ENCODE assay signal across 27 cellular contexts in the genomic region with DNA sequence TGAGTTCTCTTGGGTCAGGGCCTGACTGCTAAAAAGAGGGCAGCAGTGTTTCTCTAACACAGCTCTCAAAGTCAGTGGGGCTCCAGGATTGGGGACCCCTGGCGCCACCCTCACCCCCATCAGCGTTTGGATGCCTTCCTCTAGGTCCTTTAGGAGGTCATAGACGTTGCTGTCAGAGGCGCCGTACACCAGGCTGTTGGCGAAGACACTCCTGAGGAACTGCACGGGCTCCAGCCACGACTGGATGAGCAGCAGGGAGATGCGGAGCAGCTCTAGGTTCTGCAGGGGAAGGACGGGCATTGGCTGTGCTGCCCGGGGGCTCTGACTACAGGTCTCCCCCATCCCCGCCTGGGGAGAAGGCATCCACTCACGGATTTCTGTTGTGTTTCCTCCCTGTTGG. TPM values are rescaled to one million over a fixed set of nuclear protein-coding genes. Genes with fewer than 3 reads are reported as not detected.
DNase-seq lines count a peak whose midpoint lies in the region; ATAC-seq and TF ChIP-seq lines count a peak whose summit lies in the region.
"Had no signal": no experiment of that assay in that cellular context is flagged by ENCODE, and none has a peak within 500 bp of the region (broad histone marks: within the 10 kb centered on the region; RNA-seq: fewer than 3 reads in every experiment).

No MANE protein-coding gene starts in this region.

- H3K36me3 ChIP-seq in NT2/D1 (ENCODE audit: insufficient read depth, insufficient read length, low read length) (no peaks in the 10 kb centered on the region), lower lobe of right lung (no peaks in the 10 kb centered on the region)
- H3K36me3 ChIP-seq: MG63, SJCRH30 had no signal

- H3K9ac ChIP-seq in NT2/D1 (ENCODE audit: insufficient read length, low read depth): peak overlapping the region; percentile 21

- intact Hi-C loops in lower lobe of right lung (cut with DNase I): no loop called here

- ATAC-seq in lower lobe of right lung: no peak
- ATAC-seq in HG03439 (IDR thresholded peaks at IDR 0.05; ENCODE audit: unreplicated experiment): no peak
- ATAC-seq in GM18519 (IDR thresholded peaks at IDR 0.05; ENCODE audit: low FRiP score, unreplicated experiment): no peak
- no peak for ATAC-seq in HG03097 (IDR thresholded peaks at IDR 0.05; ENCODE audit: low FRiP score, unreplicated experiment)
- ATAC-seq: K562 had no signal

- H3K9me3 ChIP-seq in NT2/D1 (ENCODE audit: insufficient read depth, low read length) (no peaks in the 10 kb centered on the region), lower lobe of right lung (no peaks in the 10 kb centered on the region)
- H3K9me3 ChIP-seq: MG63, SJCRH30 had no signal

- H3K27me3 ChIP-seq in NT2/D1 (ENCODE audit: insufficient read depth, insufficient read length): no peaks in the 10 kb centered on the region
- H3K27me3 ChIP-seq in lower lobe of right lung (ENCODE audit: low read depth): peaks cover 5% of the 10 kb centered on the region
- H3K27me3 ChIP-seq: MG63, SJCRH30 had no signal

- DNase-seq in activated CD8-positive, alpha-beta memory T cell treated with anti-CD3 and anti-CD28 coated beads, Interleukin-2, amount 50 U/mL, for 4 hours: peak; percentile 11
- no peak for DNase-seq in activated CD8-positive, alpha-beta memory T cell treated with anti-CD3 and anti-CD28 coated beads for 24 hours
- DNase-seq in NT2/D1 (ENCODE audit: low read depth, low spot score): no peak
- DNase-seq in lower lobe of right lung: peak; percentile 32
- DNase-seq in kidney glomerular epithelial cell (lab: John Stamatoyannopoulos, UW): no peak
- DNase-seq: C1 segment of cervical spinal cord; Calu3; CD8-positive, alpha-beta memory T cell; DMS153; GOT3; MG63; NCI-H1092; NCI-H1436 treated with DMSO at 0.1 percent for 48 hours; NCI-H2029 treated with DMSO at 0.1 percent for 48 hours; NCI-H226; NCI-H510A treated with DMSO at 0.1 percent for 48 hours; NCI-H748 treated with DMSO at 0.1 percent for 48 hours; NK-92 treated with Interleukin-12 subunit alpha and Interleukin-12 subunit beta, amount 100 ng/mL, for 24 hours; SJCRH30 had no signal

- H3K4me3 ChIP-seq in NT2/D1 (ENCODE audit: insufficient read length, low read depth) (no peak overlapping the region), lower lobe of right lung (no peak overlapping the region)
- H3K4me3 ChIP-seq: K562, MG63, SJCRH30 had no signal

- no peak for TF ChIP-seq CTCF in lower lobe of right lung (IDR thresholded peaks at IDR 0.05)

- H3K27ac ChIP-seq in lower lobe of right lung: no peak overlapping the region
- H3K27ac ChIP-seq: 22Rv1, SJCRH30 had no signal

- peaks cover 8% of the 10 kb centered on the region for H3K4me1 ChIP-seq in NT2/D1 (ENCODE audit: insufficient read depth, insufficient read length)
- H3K4me1 ChIP-seq in lower lobe of right lung: no peaks in the 10 kb centered on the region
- H3K4me1 ChIP-seq: SJCRH30 had no signal

RNA-seq across cellular contexts. Expression of gene GH1, which starts 1.0 kb away (rescaled TPM):
- total RNA-seq in lower lobe of right lung: not detected
- total RNA-seq: Calu3; CD8-positive, alpha-beta memory T cell; HepG2; K562; LHCN-M2; SJCRH30 had no signal

RNA-seq across cellular contexts. Expression of gene CSHL1, which starts 6.6 kb away (rescaled TPM):
- not detected for total RNA-seq in lower lobe of right lung
- total RNA-seq: Calu3; CD8-positive, alpha-beta memory T cell; HepG2; K562; LHCN-M2; OCI-LY7; SJCRH30 had no signal

RNA-seq across cellular contexts. Expression of gene CD79B, which starts 14.5 kb away (rescaled TPM):
- total RNA-seq in lower lobe of right lung: 4.7 TPM
- total RNA-seq: Calu3, HepG2, LHCN-M2 had no signal

RNA-seq across cellular contexts. Expression of gene CSH1, which starts 21.3 kb away (rescaled TPM):
- total RNA-seq in lower lobe of right lung: not detected
- total RNA-seq: Calu3; CD8-positive, alpha-beta memory T cell; HepG2; K562; LHCN-M2; OCI-LY7; SJCRH30 had no signal

RNA-seq across cellular contexts. Expression of gene GH2, which starts 35.9 kb away (rescaled TPM):
- not detected for total RNA-seq in lower lobe of right lung
- total RNA-seq: Calu3; CD8-positive, alpha-beta memory T cell; HepG2; K562; LHCN-M2; OCI-LY7; SJCRH30 had no signal

Comparison
In these comparisons a context has a peak if more than half of its experiments do, and no peak if none do; other contexts are left out.
1. DNase-seq: peak in activated CD8-positive, alpha-beta memory T cell treated with anti-CD3 and anti-CD28 coated beads, Interleukin-2, amount 50 U/mL, for 4 hours (single experiment) and lower lobe of right lung (single experiment); none in activated CD8-positive, alpha-beta memory T cell treated with anti-CD3 and anti-CD28 coated beads for 24 hours (single experiment), NT2/D1 (single experiment) and kidney glomerular epithelial cell (single experiment).